ENCODE assay signal across 37 cellular contexts in the genomic region with DNA sequence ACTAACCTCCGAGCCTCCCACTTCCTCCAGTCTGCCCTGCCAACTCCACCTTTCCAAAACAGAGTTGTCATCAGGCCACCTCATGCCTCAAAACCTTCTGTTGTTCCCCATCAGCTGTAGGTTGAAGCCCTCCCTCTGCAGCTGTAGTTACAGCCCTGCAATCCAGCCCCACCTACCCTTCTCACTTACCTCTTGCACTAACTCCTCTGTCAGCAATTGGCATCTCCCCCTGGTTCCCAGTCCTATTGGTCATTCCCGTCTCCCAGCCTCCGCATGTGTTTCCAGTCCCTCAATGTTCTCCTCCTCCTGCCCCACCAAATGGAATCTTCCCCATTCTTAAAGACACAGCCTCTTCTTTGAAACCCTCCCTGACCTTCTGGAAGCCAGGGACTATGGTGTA.
"Had no signal": no experiment of that assay in that cellular context is flagged by ENCODE, and none has a peak within 500 bp of the region (broad histone marks: within the 10 kb centered on the region; RNA-seq: fewer than 3 reads in every experiment).

No MANE protein-coding gene starts in this region.

- H3K36me3 ChIP-seq: adrenal gland, breast epithelium, MG63, Peyer's patch, SJSA1 had no signal

- H3K4me1 Mint-ChIP-seq: activated B cell treated with CpG ODN at 0.5 μM for 24 hours had no signal

- ATAC-seq: activated naive CD4-positive, alpha-beta T cell treated with anti-CD3 and anti-CD28 coated beads, Interleukin-2, amount 50 U/mL, for 72 hours; activated T-cell treated with anti-CD3 and anti-CD28 coated beads, Interleukin-2, amount 50 U/mL, for 4 hours; body of pancreas; PC-3 had no signal

- H3K27ac Mint-ChIP-seq: activated B cell treated with CpG ODN at 0.5 μM for 24 hours; activated CD4-positive, alpha-beta memory T cell treated with anti-CD3 and anti-CD28 coated beads for 36 hours; activated naive CD4-positive, alpha-beta T cell treated with anti-CD3 and anti-CD28 coated beads for 36 hours; activated naive CD4-positive, alpha-beta T cell treated with anti-CD3 and anti-CD28 coated beads, Interleukin-2, amount 50 U/mL, for 72 hours; activated T-helper 1 cell treated with anti-CD3 and anti-CD28 coated beads, Interleukin-12 subunit alpha, Interleukin-12 subunit beta, Interleukin-2, Interleukin-4 antibody, amounts not matched to agents 30 ng/mL and 10 ng/mL and 1 ng/mL, durations not matched to agents 14 hours and 24 hours and 36 hours; T-helper 1 cell treated with Interleukin-12 subunit alpha and Interleukin-12 subunit beta and Interleukin-4 antibody, amounts not matched to agents 30 μg/mL and 1 μg/mL, for 36 hours; T-helper 2 cell treated with Interferon-gamma antibody and Interleukin-4, amounts not matched to agents 5 μg/mL and 100 μg/mL, for 36 hours had no signal

- H3K27ac ChIP-seq: adrenal gland, body of pancreas, breast epithelium, Peyer's patch, SJSA1, VCaP had no signal

- H3K4me2 ChIP-seq: SK-N-SH had no signal

- H3K9me3 Mint-ChIP-seq: activated B cell treated with CpG ODN at 0.5 μM for 24 hours; activated CD4-positive, alpha-beta memory T cell treated with anti-CD3 and anti-CD28 coated beads for 36 hours; activated naive CD4-positive, alpha-beta T cell treated with anti-CD3 and anti-CD28 coated beads for 36 hours; activated naive CD4-positive, alpha-beta T cell treated with anti-CD3 and anti-CD28 coated beads, Interleukin-2, amount 50 U/mL, for 72 hours; activated T-cell treated with anti-CD3 and anti-CD28 coated beads, Interleukin-2, amount 50 U/mL, for 4 hours; activated T-helper 1 cell treated with anti-CD3 and anti-CD28 coated beads, Interleukin-12 subunit alpha, Interleukin-12 subunit beta, Interleukin-2, Interleukin-4 antibody, amounts not matched to agents 30 ng/mL and 10 ng/mL and 1 ng/mL, durations not matched to agents 14 hours and 24 hours and 36 hours; T-helper 1 cell treated with Interleukin-12 subunit alpha and Interleukin-12 subunit beta and Interleukin-4 antibody, amounts not matched to agents 30 μg/mL and 1 μg/mL, for 36 hours; T-helper 2 cell treated with Interferon-gamma antibody and Interleukin-4, amounts not matched to agents 5 μg/mL and 100 μg/mL, for 36 hours had no signal

- H3K36me3 Mint-ChIP-seq: activated CD4-positive, alpha-beta memory T cell treated with anti-CD3 and anti-CD28 coated beads for 36 hours; activated naive CD4-positive, alpha-beta T cell treated with anti-CD3 and anti-CD28 coated beads, Interleukin-2, amount 50 U/mL, for 72 hours had no signal

- H3K27me3 ChIP-seq: adrenal gland, body of pancreas, breast epithelium, MG63, Peyer's patch, SJSA1 had no signal

- H3K4me1 ChIP-seq: adrenal gland, body of pancreas, breast epithelium, SJSA1 had no signal

- H3K9me3 ChIP-seq: adrenal gland, body of pancreas, breast epithelium, MG63, Peyer's patch, SJSA1, SK-N-SH had no signal

- H3K4me3 ChIP-seq: adrenal gland, body of pancreas, breast epithelium, MG63, Peyer's patch, SJSA1 had no signal

- H3K4me3 Mint-ChIP-seq: activated B cell treated with CpG ODN at 0.5 μM for 24 hours; activated CD4-positive, alpha-beta memory T cell treated with anti-CD3 and anti-CD28 coated beads for 36 hours; activated naive CD4-positive, alpha-beta T cell treated with anti-CD3 and anti-CD28 coated beads for 36 hours; activated T-cell treated with anti-CD3 and anti-CD28 coated beads, Interleukin-2, amount 50 U/mL, for 4 hours; activated T-helper 1 cell treated with anti-CD3 and anti-CD28 coated beads, Interleukin-12 subunit alpha, Interleukin-12 subunit beta, Interleukin-2, Interleukin-4 antibody, amounts not matched to agents 30 ng/mL and 10 ng/mL and 1 ng/mL, durations not matched to agents 14 hours and 24 hours and 36 hours; T-helper 1 cell treated with Interleukin-12 subunit alpha and Interleukin-12 subunit beta and Interleukin-4 antibody, amounts not matched to agents 30 μg/mL and 1 μg/mL, for 36 hours; T-helper 2 cell treated with Interferon-gamma antibody and Interleukin-4, amounts not matched to agents 5 μg/mL and 100 μg/mL, for 36 hours had no signal

- DNase-seq: activated B cell treated with CpG ODN at 0.5 μM for 24 hours; activated CD4-positive, alpha-beta memory T cell treated with anti-CD3 and anti-CD28 coated beads for 36 hours; activated CD4-positive, alpha-beta T cell treated with anti-CD3 and anti-CD28 coated beads for 4 hours; activated CD4-positive, alpha-beta T cell treated with anti-CD3 and anti-CD28 coated beads, Interleukin-2, amount 50 U/mL, for 1 hour; activated CD4-positive, CD25-positive, alpha-beta regulatory T cell treated with anti-CD3 and anti-CD28 coated beads, Interleukin-2, amount 50 U/mL, for 72 hours; activated CD8-positive, alpha-beta memory T cell treated with anti-CD3 and anti-CD28 coated beads, Interleukin-2, amount 50 U/mL, for 4 hours; activated gamma-delta T cell treated with Interleukin-2 at 50 U/mL for 16 hours; activated naive CD4-positive, alpha-beta T cell treated with anti-CD3 and anti-CD28 coated beads for 36 hours; activated T-cell treated with anti-CD3 and anti-CD28 coated beads for 4 hours; activated T-cell treated with anti-CD3 and anti-CD28 coated beads, Interleukin-2, amount 50 U/mL, for 4 hours; adrenal gland; body of pancreas; Kasumi-1; KG1; MG63; NCI-H1048; NCI-H1105 treated with DMSO at 0.1 percent for 48 hours; NCI-H1436; NCI-H1694; NCI-H1930; NCI-H2081 treated with DMSO at 0.1 percent for 48 hours; NCI-H345; NCI-H524 treated with DMSO at 0.1 percent for 48 hours; NCI-H774; NK-92 treated with Interleukin-12 subunit alpha and Interleukin-12 subunit beta, amount 100 ng/mL, for 24 hours; PC-3; Peyer's patch; RPMI8226; SHP77 treated with DMSO at 0.1 percent for 48 hours; SK-N-SH had no signal
